8 cellular contexts compared by ENCODE assay signal in genomic region chr3:178084938-178085816, GRCh38.
DNase-seq lines count a peak whose midpoint lies in the region; ATAC-seq and TF ChIP-seq lines count a peak whose summit lies in the region.

No MANE protein-coding gene starts in this region.

- no peaks in the 10 kb centered on the region for H4K20me1 ChIP-seq in PC-3 (ENCODE audit: low read length)

- no peaks in the 10 kb centered on the region for H3K27me3 Mint-ChIP-seq in activated naive CD4-positive, alpha-beta T cell treated with anti-CD3 and anti-CD28 coated beads, Interleukin-2, amount 10 ng/mL, durations not matched to agents 7 days and 5 days
- H3K27me3 Mint-ChIP-seq in osteocyte (ENCODE audit: unreplicated experiment), result no peaks in the 10 kb centered on the region

- no peak for TF ChIP-seq CTCF in osteocyte (IDR thresholded peaks at IDR 0.05)
- no peak for TF ChIP-seq CTCF in PC-3 (conservative IDR thresholded peaks at IDR 0.05; ENCODE audit: low read depth, low read length)

- no peaks in the 10 kb centered on the region; the same call in 1 of the 2 replicates for H3K4me1 ChIP-seq in PC-3 (ENCODE audit: insufficient read depth, low read length)

- no peak overlapping the region for H3K4me2 ChIP-seq in PC-3 (ENCODE audit: low read length)

- no peak for ATAC-seq in PC-3
- ATAC-seq in activated CD4-positive, CD25-positive, alpha-beta regulatory T cell treated with anti-CD3 and anti-CD28 coated beads, Interleukin-2, amount 50 U/mL, for 24 hours, result no peak

- BruUV-seq in PC-3 (replicated peaks; lab: Mats Ljungman, UMichigan), result no TSS peak

- CTCF ChIA-PET in activated naive CD4-positive, alpha-beta T cell treated with anti-CD3 and anti-CD28 coated beads, Interleukin-2, amount 10 ng/mL, durations not matched to agents 7 days and 5 days (lab: Charles Lee), result interaction anchor here (0.5 to 1.3 kb wide), 4 partner anchors 9 to 1215 kb away, joined by 3 read pairs; no protein-coding TSS in a partner anchor
- CTCF ChIA-PET in PC-3 (lab: Charles Lee), result no interaction called here

- H3F3A ChIP-seq in PC-3 (ENCODE audit: low read length, unreplicated experiment), result no peaks in the 10 kb centered on the region

- H3K4me1 Mint-ChIP-seq in activated naive CD4-positive, alpha-beta T cell treated with anti-CD3 and anti-CD28 coated beads, Interleukin-2, amount 10 ng/mL, durations not matched to agents 7 days and 5 days, result peaks cover 26% of the 10 kb centered on the region
- H3K4me1 Mint-ChIP-seq in osteocyte (ENCODE audit: unreplicated experiment), result peaks cover 52% of the 10 kb centered on the region

- H3K36me3 Mint-ChIP-seq in activated naive CD4-positive, alpha-beta T cell treated with anti-CD3 and anti-CD28 coated beads, Interleukin-2, amount 10 ng/mL, durations not matched to agents 7 days and 5 days, result no peaks in the 10 kb centered on the region
- peaks cover 3% of the 10 kb centered on the region for H3K36me3 Mint-ChIP-seq in osteocyte (ENCODE audit: unreplicated experiment)

- no peaks in the 10 kb centered on the region for H3K36me3 ChIP-seq in PC-3 (ENCODE audit: low read depth, low read length)

- H3K27ac ChIP-seq in PC-3 (ENCODE audit: low read length), result no peak overlapping the region

- H3K79me2 ChIP-seq in PC-3 (ENCODE audit: low read length), result no peaks in the 10 kb centered on the region

- H3K9me3 Mint-ChIP-seq in activated naive CD4-positive, alpha-beta T cell treated with anti-CD3 and anti-CD28 coated beads, Interleukin-2, amount 10 ng/mL, durations not matched to agents 7 days and 5 days, result no peaks in the 10 kb centered on the region
- peaks cover 5% of the 10 kb centered on the region for H3K9me3 Mint-ChIP-seq in osteocyte (ENCODE audit: unreplicated experiment)

- H3K27me3 ChIP-seq in PC-3 (ENCODE audit: low read length), result no peaks in the 10 kb centered on the region

- H3K9ac ChIP-seq in PC-3 (ENCODE audit: low read length), result no peak overlapping the region

- H3K9me3 ChIP-seq in PC-3 (ENCODE audit: low read length), result no peaks in the 10 kb centered on the region

- H3K9me2 ChIP-seq in PC-3 (replicated peaks; ENCODE audit: low read length), result no peaks in the 10 kb centered on the region

- H3K27ac Mint-ChIP-seq in activated naive CD4-positive, alpha-beta T cell treated with anti-CD3 and anti-CD28 coated beads, Interleukin-2, amount 10 ng/mL, durations not matched to agents 7 days and 5 days, result peak overlapping the region; percentile 51
- H3K27ac Mint-ChIP-seq in osteocyte (ENCODE audit: unreplicated experiment), result peak overlapping the region; percentile 92

- no peak overlapping the region for H3K4me3 ChIP-seq in PC-3 (ENCODE audit: low read length)

- intact Hi-C loops in cardiac septum (cut with DNase I), result loop anchor here (5.0 to 10.0 kb wide), 5 partner anchors 110 to 888 kb away; partner anchors contain the start of gene TBL1XR1
- intact Hi-C loops in PC-3 (cut with micrococcal nuclease), result loop anchor here (1.0 to 5.0 kb wide), 2 partner anchors 240 to 302 kb away; no protein-coding TSS in a partner anchor

- POLR2A ChIA-PET in PC-3 (lab: Charles Lee; ENCODE audit: unreplicated experiment), result no interaction called here

- DNase-seq in DMS79 treated with DMSO at 0.1 percent for 48 hours (lab: John Stamatoyannopoulos, UW) (peak; percentile 92), NCI-H2227 (lab: John Stamatoyannopoulos, UW; ENCODE audit: unreplicated experiment) (peak; percentile 92), cardiac septum (ENCODE audit: low spot score) (peak; percentile 90), osteocyte (ENCODE audit: extremely low spot score, unreplicated experiment) (peak; percentile 91), PC-3 (no peak), 8988T (no peak)
- DNase-seq in activated naive CD4-positive, alpha-beta T cell treated with anti-CD3 and anti-CD28 coated beads, Interleukin-2, amount 10 ng/mL, durations not matched to agents 7 days and 5 days, result peak; percentile 68

- no peak overlapping the region for H3K4me3 Mint-ChIP-seq in activated naive CD4-positive, alpha-beta T cell treated with anti-CD3 and anti-CD28 coated beads, Interleukin-2, amount 10 ng/mL, durations not matched to agents 7 days and 5 days
- peak overlapping the region; percentile 1 for H3K4me3 Mint-ChIP-seq in osteocyte (ENCODE audit: unreplicated experiment)

- no peak overlapping the region for H2AFZ ChIP-seq in PC-3 (ENCODE audit: low read length)

Comparison
In these comparisons a context has a peak if more than half of its experiments do, and no peak if none do; other contexts are left out.
1. DNase-seq: peak in DMS79 treated with DMSO at 0.1 percent for 48 hours (single experiment), NCI-H2227 (single experiment), activated naive CD4-positive, alpha-beta T cell treated with anti-CD3 and anti-CD28 coated beads, Interleukin-2, amount 10 ng/mL, durations not matched to agents 7 days and 5 days (single experiment), cardiac septum (single experiment) and osteocyte (single experiment); none in PC-3 (single experiment) and 8988T (single experiment).